17 cellular contexts compared by ENCODE assay signal in the genomic region with DNA sequence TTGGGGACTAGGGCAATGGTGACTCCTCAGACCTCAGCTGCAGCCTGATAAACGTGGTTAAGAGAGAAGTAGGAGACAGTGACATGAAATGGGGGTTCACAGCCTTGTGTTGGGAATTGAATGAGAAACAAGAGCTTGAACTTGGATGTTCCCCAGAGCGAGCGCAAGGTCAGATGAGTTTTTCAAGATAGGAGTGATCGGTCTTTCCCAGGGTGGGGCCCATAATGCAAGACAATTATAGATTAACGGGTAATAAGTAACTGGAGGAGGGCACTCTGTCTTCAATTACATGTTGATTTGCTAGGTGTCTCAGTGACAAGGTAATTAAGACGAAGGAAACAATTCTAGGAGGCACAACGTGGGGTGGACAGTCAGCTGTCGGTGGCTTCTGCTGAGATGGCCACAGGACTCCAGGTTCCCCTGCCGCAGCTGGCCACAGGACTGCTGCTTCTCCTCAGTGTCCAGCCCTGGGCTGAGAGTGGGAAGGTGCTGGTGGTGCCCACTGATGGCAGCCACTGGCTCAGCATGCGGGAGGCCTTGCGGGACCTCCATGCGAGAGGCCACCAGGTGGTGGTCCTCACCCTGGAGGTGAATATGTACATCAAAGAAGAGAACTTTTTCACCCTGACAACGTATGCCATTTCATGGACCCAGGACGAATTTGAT. TPM values are rescaled to one million over a fixed set of nuclear protein-coding genes. Genes with fewer than 3 reads are reported as not detected.
DNase-seq lines count a peak whose midpoint lies in the region; ATAC-seq, FAIRE-seq and TF ChIP-seq lines count a peak whose summit lies in the region.
"Had no signal": no experiment of that assay in that cellular context is flagged by ENCODE, and none has a peak within 500 bp of the region (broad histone marks: within the 10 kb centered on the region; RNA-seq: fewer than 3 reads in every experiment).

A gene (plus strand): TSS at position 312 of the 666 bp plus-strand sequence. CDS start 85 bp downstream, at position 397.

- H3F3A ChIP-seq in PC-9 (ENCODE audit: insufficient read depth, low read depth), result peaks cover 78% of the 10 kb centered on the region

- peaks cover 100% of the 10 kb centered on the region for H3K79me2 ChIP-seq in PC-9 (ENCODE audit: low read depth)
- H3K79me2 ChIP-seq in HepG2 (ENCODE audit: insufficient read depth, low read length), result no peaks in the 10 kb centered on the region

- H4K20me1 ChIP-seq in PC-9 (ENCODE audit: insufficient read depth), result peaks cover 8% of the 10 kb centered on the region; the same call in 1 of the 2 replicates
- H4K20me1 ChIP-seq in HepG2 (ENCODE audit: insufficient read depth, low read length), result no peaks in the 10 kb centered on the region

- TF ChIP-seq POLR2A in HepG2 (IDR thresholded peaks at IDR 0.05; ENCODE audit: insufficient read depth in 1 of 2, low read depth in 2 of 2, low read length in 2 of 2), result no peak

- 74% methylated on average over 14 of the region's 14 CpGs for WGBS in HepG2 (ENCODE audit: low lambda C conversion rate)

- H3K4me2 ChIP-seq in PC-9 (no peak within 1 kb of the TSS), HepG2 (ENCODE audit: low read depth, low read length) (no peak within 1 kb of the TSS)

- in situ Hi-C loops in HepG2 (cut with HindIII; ENCODE audit: extremely low pct_ligation_motif_present, low pct_unique_long_range_greater_than_20kb), result no loop called here

- H3K9me2 ChIP-seq in PC-9 (ENCODE audit: insufficient read depth), result no peaks in the 10 kb centered on the region

- intact Hi-C loops in Calu3 (cut with micrococcal nuclease; ENCODE audit: unreplicated experiment) (no loop called here), PC-9 (cut with micrococcal nuclease; ENCODE audit: unreplicated experiment) (no loop called here), HepG2 (cut with micrococcal nuclease; ENCODE audit: unreplicated experiment) (loop anchor here (5.0 kb wide), 3 partner anchors 130 to 310 kb away; no protein-coding TSS in a partner anchor)

- H3K27ac Mint-ChIP-seq in Calu3 (ENCODE audit: unreplicated experiment), result peak within 1 kb of the TSS; percentile 34
- H3K27ac Mint-ChIP-seq in stimulated activated naive B cell treated with anti-CD40 and anti-IgM and Interleukin-4, amounts not matched to agents 10 μg/mL and 1 μg/mL and 100 μg/mL, for 72 hours, result peak within 1 kb of the TSS; percentile 16
- no peak within 1 kb of the TSS for H3K27ac Mint-ChIP-seq in activated naive CD4-positive, alpha-beta T cell treated with anti-CD3 and anti-CD28 coated beads, Interleukin-2, amount 10 ng/mL, durations not matched to agents 7 days and 5 days

- no peaks in the 10 kb centered on the region for H3K27me3 Mint-ChIP-seq in Calu3 (ENCODE audit: unreplicated experiment)
- H3K27me3 Mint-ChIP-seq in stimulated activated naive B cell treated with anti-CD40 and anti-IgM and Interleukin-4, amounts not matched to agents 10 μg/mL and 1 μg/mL and 100 μg/mL, for 72 hours, result peaks cover 19 to 28% of the 10 kb centered on the region in 2 donors
- peaks cover 34% of the 10 kb centered on the region for H3K27me3 Mint-ChIP-seq in activated naive CD4-positive, alpha-beta T cell treated with anti-CD3 and anti-CD28 coated beads, Interleukin-2, amount 10 ng/mL, durations not matched to agents 7 days and 5 days

- H3K36me3 Mint-ChIP-seq in Calu3 (ENCODE audit: insufficient read depth, unreplicated experiment), result peaks cover 49% of the 10 kb centered on the region
- no peaks in the 10 kb centered on the region for H3K36me3 Mint-ChIP-seq in stimulated activated naive B cell treated with anti-CD40 and anti-IgM and Interleukin-4, amounts not matched to agents 10 μg/mL and 1 μg/mL and 100 μg/mL, for 72 hours
- H3K36me3 Mint-ChIP-seq in activated naive CD4-positive, alpha-beta T cell treated with anti-CD3 and anti-CD28 coated beads, Interleukin-2, amount 10 ng/mL, durations not matched to agents 7 days and 5 days, result no peaks in the 10 kb centered on the region
- H3K36me3 Mint-ChIP-seq: CD8-positive, alpha-beta memory T cell had no signal

- no peak for ATAC-seq in HepG2
- ATAC-seq in stimulated activated naive B cell treated with anti-CD40 and anti-IgM and Interleukin-4, amounts not matched to agents 10 μg/mL and 1 μg/mL and 100 μg/mL, for 72 hours (replicated peaks), result no peak
- ATAC-seq in GM21619 (IDR thresholded peaks at IDR 0.05; ENCODE audit: unreplicated experiment), result no peak
- ATAC-seq: GM12878, K562 had no signal

- H3K9me3 ChIP-seq in PC-9 (ENCODE audit: insufficient read depth, low read depth), result no peaks in the 10 kb centered on the region
- H3K9me3 ChIP-seq in HepG2 (ENCODE audit: low read length), result no peaks in the 10 kb centered on the region

- no peak within 1 kb of the TSS for H3K4me3 ChIP-seq in PC-9
- no peak within 1 kb of the TSS for H3K4me3 ChIP-seq in HepG2 (replicated peaks in 1 of 3; ENCODE audit: insufficient read depth in 1 of 3, low read depth in 2 of 3, low read length in 3 of 3)
- H3K4me3 ChIP-seq: GM12878, K562 had no signal

- POLR2A ChIA-PET in PC-9 (lab: Charles Lee; ENCODE audit: unreplicated experiment), result no interaction called here
- POLR2A ChIA-PET in HepG2 (lab: Yijun Ruan, JAX), result no interaction called here

- H3K4me1 ChIP-seq in PC-9 (replicated peaks; ENCODE audit: insufficient read depth) (peaks cover 42% of the 10 kb centered on the region), HepG2 (ENCODE audit: insufficient read depth, low read length) (no peaks in the 10 kb centered on the region)

- H3K27ac ChIP-seq in PC-9 (peak within 1 kb of the TSS; percentile 22; the same call in 1 of the 2 replicates), HepG2 (ENCODE audit: extremely low read length, insufficient read depth, low read length) (no peak within 1 kb of the TSS)
- H3K27ac ChIP-seq: HL-60 had no signal

- FAIRE-seq in HepG2 (lab: Jason Lieb, UNC), result no peak
- FAIRE-seq: GM18507, H54, K562 had no signal

- peaks cover 57% of the 10 kb centered on the region for H3K4me1 Mint-ChIP-seq in Calu3 (ENCODE audit: low read depth, unreplicated experiment)
- peaks cover 7 to 9% of the 10 kb centered on the region in 2 donors for H3K4me1 Mint-ChIP-seq in stimulated activated naive B cell treated with anti-CD40 and anti-IgM and Interleukin-4, amounts not matched to agents 10 μg/mL and 1 μg/mL and 100 μg/mL, for 72 hours
- peaks cover 4% of the 10 kb centered on the region for H3K4me1 Mint-ChIP-seq in activated naive CD4-positive, alpha-beta T cell treated with anti-CD3 and anti-CD28 coated beads, Interleukin-2, amount 10 ng/mL, durations not matched to agents 7 days and 5 days
- H3K4me1 Mint-ChIP-seq: CD8-positive, alpha-beta memory T cell had no signal

- no peak within 1 kb of the TSS for H3K9ac ChIP-seq in HepG2 (ENCODE audit: insufficient read depth, low read depth, low read length)

- H3K36me3 ChIP-seq in PC-9 (ENCODE audit: low read depth), result peaks cover 97% of the 10 kb centered on the region
- no peaks in the 10 kb centered on the region for H3K36me3 ChIP-seq in HepG2 (replicated peaks in 1 of 2; ENCODE audit: control insufficient read depth in 1 of 2, insufficient read depth in 2 of 2, low read length in 2 of 2)

- no peak within 1 kb of the TSS for H2AFZ ChIP-seq in PC-9
- H2AFZ ChIP-seq in HepG2 (ENCODE audit: low read length), result no peak within 1 kb of the TSS

- DNase-seq in Calu3 (no peak), PC-9 (no peak), HepG2 (ENCODE audit: low spot score) (no peak), NCI-H2227 treated with DMSO at 0.1 percent for 48 hours (lab: John Stamatoyannopoulos, UW) (no peak), NCI-H345 treated with DMSO at 0.1 percent for 48 hours (lab: John Stamatoyannopoulos, UW; ENCODE audit: unreplicated experiment) (no peak)
- DNase-seq in stimulated activated naive B cell treated with anti-CD40 and anti-IgM and Interleukin-4, amounts not matched to agents 10 μg/mL and 1 μg/mL and 100 μg/mL, for 72 hours, result no peak
- no peak for DNase-seq in activated naive CD4-positive, alpha-beta T cell treated with anti-CD3 and anti-CD28 coated beads, Interleukin-2, amount 10 ng/mL, durations not matched to agents 7 days and 5 days
- DNase-seq: CD8-positive, alpha-beta memory T cell; DMS 273 treated with DMSO at 0.1 percent for 48 hours had no signal

- no peaks in the 10 kb centered on the region for H3K9me3 Mint-ChIP-seq in Calu3 (ENCODE audit: low read depth, unreplicated experiment)
- H3K9me3 Mint-ChIP-seq in stimulated activated naive B cell treated with anti-CD40 and anti-IgM and Interleukin-4, amounts not matched to agents 10 μg/mL and 1 μg/mL and 100 μg/mL, for 72 hours, result no peaks in the 10 kb centered on the region
- no peaks in the 10 kb centered on the region for H3K9me3 Mint-ChIP-seq in activated naive CD4-positive, alpha-beta T cell treated with anti-CD3 and anti-CD28 coated beads, Interleukin-2, amount 10 ng/mL, durations not matched to agents 7 days and 5 days
- H3K9me3 Mint-ChIP-seq: CD8-positive, alpha-beta memory T cell had no signal

- TF ChIP-seq EP300 in HepG2 (IDR thresholded peaks at IDR 0.05; ENCODE audit: low read depth in 2 of 2, low read length in 2 of 2) (no peak), HepG2 (CRISPR knock-in tag; IDR thresholded peaks at IDR 0.05; ENCODE audit: borderline replicate concordance) (no peak)

- H3K27me3 ChIP-seq in PC-9 (ENCODE audit: insufficient read depth, low read depth) (no peaks in the 10 kb centered on the region), HepG2 (ENCODE audit: control insufficient read depth in 1 of 2, insufficient read depth in 2 of 2, low read length in 2 of 2) (no peaks in the 10 kb centered on the region)

- TF ChIP-seq CTCF in Calu3 (IDR thresholded peaks at IDR 0.05; ENCODE audit: unreplicated experiment), result no peak
- no peak for TF ChIP-seq CTCF in PC-9 (conservative IDR thresholded peaks at IDR 0.05)
- no peak for TF ChIP-seq CTCF in HepG2 (CRISPR knock-in tag; IDR thresholded peaks at IDR 0.05)

- BruUV-seq in Calu3 (replicated peaks; lab: Mats Ljungman, UMichigan) (no TSS peak), PC-9 (replicated peaks; lab: Mats Ljungman, UMichigan) (TSS peak; percentile 0), HepG2 (replicated peaks; lab: Mats Ljungman, UMichigan) (no TSS peak)

- no peak for TF ChIP-seq RAD21 in HepG2 (CRISPR knock-in tag; IDR thresholded peaks at IDR 0.05)

- CTCF ChIA-PET in Calu3 (lab: Charles Lee) (interaction anchor here (1.7 kb wide), 1 partner anchor 70 kb away, joined by 3 read pairs; no protein-coding TSS in a partner anchor), PC-9 (lab: Charles Lee) (interaction anchor here (0.6 to 1.1 kb wide), 2 partner anchors 226 to 430 kb away, joined by 3 read pairs; no protein-coding TSS in a partner anchor), HepG2 (lab: Yijun Ruan, JAX; ENCODE audit: low intra/inter-chr PET ratio, low total read pairs) (no interaction called here)
- CTCF ChIA-PET in activated naive CD4-positive, alpha-beta T cell treated with anti-CD3 and anti-CD28 coated beads, Interleukin-2, amount 10 ng/mL, durations not matched to agents 7 days and 5 days (lab: Charles Lee), result interaction anchor here (0.8 to 2.1 kb wide), 5 partner anchors 22 to 308 kb away, joined by 3 to 5 read pairs (median 4); no protein-coding TSS in a partner anchor

- no peak within 1 kb of the TSS for H3K4me3 Mint-ChIP-seq in Calu3 (ENCODE audit: low read depth, unreplicated experiment)
- H3K4me3 Mint-ChIP-seq in stimulated activated naive B cell treated with anti-CD40 and anti-IgM and Interleukin-4, amounts not matched to agents 10 μg/mL and 1 μg/mL and 100 μg/mL, for 72 hours, result no peak within 1 kb of the TSS
- no peak within 1 kb of the TSS for H3K4me3 Mint-ChIP-seq in activated naive CD4-positive, alpha-beta T cell treated with anti-CD3 and anti-CD28 coated beads, Interleukin-2, amount 10 ng/mL, durations not matched to agents 7 days and 5 days
- H3K4me3 Mint-ChIP-seq: CD8-positive, alpha-beta memory T cell had no signal

RNA-seq across cellular contexts. Expression of the gene that starts here (rescaled TPM):
- 7.1 and 7.3 TPM in 2 replicates for total RNA-seq in Calu3 (2022)
- total RNA-seq in PC-9 (2021), result 71.3 and 91.2 TPM in 2 replicates
- not detected in 2 replicates for total RNA-seq in HepG2 (2016; rRNA removed; fragmentation: Illumina TruSeq; extraction: Trizol)
- not detected in 2 replicates for total RNA-seq in HepG2 (2016; cell fraction: cytosol; rRNA removed; fragmentation: Illumina TruSeq; extraction: Trizol; ENCODE audit: low read depth)
- not detected in 2 replicates for total RNA-seq in HepG2 (2016; cell fraction: insoluble cytoplasmic fraction; rRNA removed; fragmentation: Illumina TruSeq; extraction: Trizol)
- total RNA-seq in HepG2 (2016; cell fraction: membrane; rRNA removed; fragmentation: Illumina TruSeq; extraction: Trizol), result not detected in 2 replicates
- total RNA-seq in HepG2 (2016; cell fraction: nucleus; rRNA removed; fragmentation: Illumina TruSeq; extraction: Trizol), result not detected in 2 replicates
- polyA plus RNA-seq in HepG2 (2011; rRNA removed), result not detected in 2 replicates
- not detected in 2 replicates for polyA plus RNA-seq in HepG2 (2011; cell fraction: cytosol; rRNA removed)
- not detected in 2 replicates for polyA plus RNA-seq in HepG2 (2011; cell fraction: nucleus; rRNA removed)
- not detected in 2 replicates for polyA plus RNA-seq in HepG2 (2012)
- not detected in 2 replicates for polyA plus RNA-seq in HepG2 (2016; cell fraction: cytosol; fragmentation: Illumina TruSeq; extraction: Trizol; ENCODE audit: low read depth)
- not detected in 2 replicates for polyA plus RNA-seq in HepG2 (2016; cell fraction: insoluble cytoplasmic fraction; fragmentation: Illumina TruSeq; extraction: Trizol; ENCODE audit: low read depth)
- not detected in 2 replicates for polyA plus RNA-seq in HepG2 (2016; cell fraction: membrane; fragmentation: Illumina TruSeq; extraction: Trizol; ENCODE audit: low read depth)
- polyA plus RNA-seq in HepG2 (2016; cell fraction: nucleus; fragmentation: Illumina TruSeq; extraction: Trizol; ENCODE audit: insufficient read depth, low read depth), result not detected in 2 replicates
- 0.84 TPM in 1 of 2 replicates, not detected in the other for polyA minus RNA-seq in HepG2 (2011; rRNA and poly(A)+ RNA removed; ENCODE audit: low replicate concordance)
- polyA minus RNA-seq in HepG2 (2011; cell fraction: cytosol; rRNA and poly(A)+ RNA removed), result not detected in 2 replicates
- not detected in 2 replicates for polyA minus RNA-seq in HepG2 (2011; cell fraction: nucleus; rRNA and poly(A)+ RNA removed)
- total RNA-seq: A673; CD8-positive, alpha-beta memory T cell; GM12878; K562 had no signal
- polyA plus RNA-seq: BJ; CD8-positive, alpha-beta memory T cell; GM12878; K562 had no signal
